ENCODE assay signal across 27 cellular contexts in genomic region chr10:43050011-43050410, GRCh38. TPM values are rescaled to one million over a fixed set of nuclear protein-coding genes. Genes with fewer than 3 reads are reported as not detected.
"Had no signal": no experiment of that assay in that cellular context is flagged by ENCODE, and none has a peak within 500 bp of the region (broad histone marks: within the 10 kb centered on the region; RNA-seq: fewer than 3 reads in every experiment).

No MANE protein-coding gene starts in this region.

- ATAC-seq: naive thymus-derived CD8-positive, alpha-beta T cell; natural killer cell treated with Interleukin-12 subunit alpha and Interleukin-12 subunit beta and Interleukin-15 and Interleukin-18, amount 100 ng/mL, for 72 hours; right cardiac atrium; right lobe of liver; stimulated activated memory B cell treated with anti-CD40 and anti-IgM and Interleukin-4, amounts not matched to agents 10 μg/mL and 1 μg/mL and 100 μg/mL, for 72 hours; stimulated activated naive CD8-positive, alpha-beta T cell treated with anti-CD3 and anti-CD28 coated beads, Interleukin-15, amount 100 ng/mL, for 72 hours; stimulated activated naive CD8-positive, alpha-beta T cell treated with anti-CD3 and anti-CD28 coated beads, Interleukin-15, Interleukin-2, amounts not matched to agents 100 U/mL and 50 U/mL, for 24 hours; upper lobe of right lung had no signal

- H3K4me1 ChIP-seq: parathyroid adenoma, psoas muscle, sigmoid colon, suprapubic skin, testis, tibial artery, transverse colon, upper lobe of right lung, uterus had no signal

- FAIRE-seq: small intestine had no signal

- H3K79me2 ChIP-seq: parathyroid adenoma had no signal

- H3K27ac ChIP-seq: neutrophil, ovary, parathyroid adenoma, psoas muscle, right lobe of liver, sigmoid colon, suprapubic skin, testis, tibial artery, transverse colon, upper lobe of right lung, uterus had no signal

- H3K9me3 ChIP-seq: neutrophil, ovary, psoas muscle, right lobe of liver, sigmoid colon, suprapubic skin, testis, tibial artery, transverse colon, upper lobe of right lung, uterus had no signal

- H3K9ac ChIP-seq: parathyroid adenoma had no signal

- DNase-seq: nephron progenitor cell; nucleus accumbens; ovary; psoas muscle; small intestine; stimulated activated CD4-positive, alpha-beta T cell treated with anti-CD3 and anti-CD28 coated beads, Interleukin-15, amount 100 ng/mL, for 24 hours; stimulated activated CD4-positive, alpha-beta T cell treated with anti-CD3 and anti-CD28 coated beads, Interleukin-4, amount 100 ng/mL, for 1 hour; stimulated activated CD4-positive, alpha-beta T cell treated with anti-CD3 and anti-CD28 coated beads, Interleukin-4, amount 100 ng/mL, for 4 hours; stimulated activated CD8-positive, alpha-beta memory T cell treated with anti-CD3 and anti-CD28 coated beads, Interleukin-4, amount 100 ng/mL, for 48 hours; stimulated activated naive CD4-positive, alpha-beta T cell; stimulated activated naive CD8-positive, alpha-beta T cell treated with anti-CD3 and anti-CD28 coated beads, Interleukin-15, amount 100 ng/mL, for 72 hours; stimulated activated naive CD8-positive, alpha-beta T cell treated with anti-CD3 and anti-CD28 coated beads, Interleukin-15, Interleukin-2, amounts not matched to agents 100 U/mL and 50 U/mL, for 24 hours; substantia nigra; testis; upper lobe of right lung; uterus had no signal

- H3K4me3 ChIP-seq: ovary, psoas muscle, right lobe of liver, sigmoid colon, suprapubic skin, testis, tibial artery, transverse colon, upper lobe of right lung, uterus had no signal

- H3K36me3 ChIP-seq: neutrophil, ovary, right lobe of liver, sigmoid colon, suprapubic skin, tibial artery, transverse colon, upper lobe of right lung, uterus had no signal

- H3K27me3 ChIP-seq: ovary, right lobe of liver, testis, transverse colon, upper lobe of right lung, uterus had no signal

- H2AFZ ChIP-seq: parathyroid adenoma had no signal

RNA-seq across cellular contexts. Expression of gene RET, which starts 26.9 kb away (rescaled TPM):
- total RNA-seq: naive thymus-derived CD8-positive, alpha-beta T cell; natural killer cell treated with Interleukin-12 subunit alpha and Interleukin-12 subunit beta and Interleukin-15 and Interleukin-18, amount 100 ng/mL, for 72 hours had no signal
- polyA plus RNA-seq: naive thymus-derived CD8-positive, alpha-beta T cell had no signal
